17 cellular contexts compared by ENCODE assay signal in genomic region chr13:44855860-44856259, GRCh38.
DNase-seq lines count a peak whose midpoint lies in the region; ATAC-seq and TF ChIP-seq lines count a peak whose summit lies in the region.
"Had no signal": no experiment of that assay in that cellular context is flagged by ENCODE, and none has a peak within 500 bp of the region (broad histone marks: within the 10 kb centered on the region; RNA-seq: fewer than 3 reads in every experiment).

No MANE protein-coding gene starts in this region.

- H3K4me3 ChIP-seq in right atrium auricular region = no peak overlapping the region
- H3K4me3 ChIP-seq in esophagus (ENCODE audit: low read depth in 1 of 2, low read length in 2 of 2) = no peak overlapping the region
- H3K4me3 ChIP-seq in neural progenitor cell = no peak overlapping the region
- no peak overlapping the region for H3K4me3 ChIP-seq in aorta (ENCODE audit: low read length in 2 of 2)
- H3K4me3 ChIP-seq: HAP-1 had no signal

- H2AFZ ChIP-seq in neural progenitor cell (replicated peaks) = no peak overlapping the region

- CTCF ChIA-PET in activated naive CD4-positive, alpha-beta T cell treated with anti-CD3 and anti-CD28 coated beads for 36 hours (lab: Charles Lee) = no interaction called here

- peaks cover 5% of the 10 kb centered on the region for H3F3A ChIP-seq in neural progenitor cell (ENCODE audit: low read depth)

- H3K9me3 ChIP-seq in right atrium auricular region = no peaks in the 10 kb centered on the region
- no peaks in the 10 kb centered on the region for H3K9me3 ChIP-seq in esophagus (ENCODE audit: control insufficient read depth in 2 of 2, insufficient read depth in 1 of 2, low read depth in 1 of 2, low read length in 1 of 2)
- H3K9me3 ChIP-seq in neural progenitor cell (ENCODE audit: low read depth) = no peaks in the 10 kb centered on the region
- H3K9me3 ChIP-seq in aorta (ENCODE audit: control insufficient read depth, low read length) = no peaks in the 10 kb centered on the region
- H3K9me3 ChIP-seq: HAP-1 had no signal

- peak; percentile 44 for DNase-seq in right atrium auricular region (ENCODE audit: low spot score)
- DNase-seq in Right ventricle myocardium inferior (ENCODE audit: missing footprints) = no peak
- peak; percentile 67 for DNase-seq in neural progenitor cell (ENCODE audit: low spot score)
- no peak for DNase-seq in aorta
- DNase-seq in activated naive CD4-positive, alpha-beta T cell treated with anti-CD3 and anti-CD28 coated beads for 36 hours = no peak
- DNase-seq in NCI-H1048 (lab: John Stamatoyannopoulos, UW) = no peak
- DNase-seq: ACHN; CD4-positive, alpha-beta T cell; KG1; NCI-H1105; NCI-H187; NCI-H446 treated with DMSO at 0.1 percent for 48 hours; NCI-H748 treated with DMSO at 0.1 percent for 48 hours; SHP77 had no signal

- H4K20me1 ChIP-seq in neural progenitor cell (ENCODE audit: low read depth) = no peaks in the 10 kb centered on the region

- no peak overlapping the region for H3K4me3 Mint-ChIP-seq in neural progenitor cell
- H3K4me3 Mint-ChIP-seq in activated naive CD4-positive, alpha-beta T cell treated with anti-CD3 and anti-CD28 coated beads for 36 hours = no peak overlapping the region
- H3K4me3 Mint-ChIP-seq: CD4-positive, alpha-beta T cell had no signal

- peak overlapping the region; percentile 67 to 93 for H3K27ac ChIP-seq in right atrium auricular region
- peak overlapping the region; percentile 13 to 57 for H3K27ac ChIP-seq in esophagus (ENCODE audit: low read depth in 2 of 2, low read length in 1 of 2)
- no peak overlapping the region for H3K27ac ChIP-seq in neural progenitor cell
- H3K27ac ChIP-seq in aorta (ENCODE audit: low read depth in 1 of 2, low read length in 2 of 2) = no peak overlapping the region

- ATAC-seq in Right ventricle myocardium inferior (no peak), aorta (ENCODE audit: low FRiP score) (peak; percentile 22), HG02610 (IDR thresholded peaks at IDR 0.05; ENCODE audit: unreplicated experiment) (no peak)

- H3K27me3 ChIP-seq in right atrium auricular region = no peaks in the 10 kb centered on the region
- no peaks in the 10 kb centered on the region for H3K27me3 ChIP-seq in esophagus (ENCODE audit: control insufficient read depth in 1 of 2, insufficient read depth in 2 of 2, low read length in 2 of 2)
- no peaks in the 10 kb centered on the region for H3K27me3 ChIP-seq in neural progenitor cell
- H3K27me3 ChIP-seq in aorta (ENCODE audit: control insufficient read depth in 1 of 2, insufficient read depth in 2 of 2, low read length in 1 of 2) = no peaks in the 10 kb centered on the region

- H3K27ac Mint-ChIP-seq in neural progenitor cell = peak overlapping the region; percentile 65
- H3K27ac Mint-ChIP-seq in activated naive CD4-positive, alpha-beta T cell treated with anti-CD3 and anti-CD28 coated beads for 36 hours = no peak overlapping the region
- H3K27ac Mint-ChIP-seq: CD4-positive, alpha-beta T cell had no signal

- no peaks in the 10 kb centered on the region for H3K36me3 Mint-ChIP-seq in neural progenitor cell
- H3K36me3 Mint-ChIP-seq in activated naive CD4-positive, alpha-beta T cell treated with anti-CD3 and anti-CD28 coated beads for 36 hours (ENCODE audit: low read depth) = no peaks in the 10 kb centered on the region

- no peaks in the 10 kb centered on the region for H3K79me2 ChIP-seq in neural progenitor cell (ENCODE audit: low read depth)

- 80% methylated on average over 4 of the region's 4 CpGs for WGBS in esophagus, 2 donors
- 86 to 90% methylated on average over 4 of the region's 4 CpGs for WGBS in aorta, 2 donors

- peaks cover 13% of the 10 kb centered on the region for H3K27me3 Mint-ChIP-seq in neural progenitor cell (ENCODE audit: insufficient read depth, low read depth)
- H3K27me3 Mint-ChIP-seq in activated naive CD4-positive, alpha-beta T cell treated with anti-CD3 and anti-CD28 coated beads for 36 hours (ENCODE audit: low read depth) = peaks cover 16% of the 10 kb centered on the region

- H3K9me3 Mint-ChIP-seq in neural progenitor cell = no peaks in the 10 kb centered on the region
- no peaks in the 10 kb centered on the region for H3K9me3 Mint-ChIP-seq in activated naive CD4-positive, alpha-beta T cell treated with anti-CD3 and anti-CD28 coated beads for 36 hours
- H3K9me3 Mint-ChIP-seq: CD4-positive, alpha-beta T cell had no signal

- TF ChIP-seq CTCF in right atrium auricular region (IDR thresholded peaks at IDR 0.05) (no peak), neural progenitor cell (IDR thresholded peaks at IDR 0.05) (no peak)

- H3K36me3 ChIP-seq in right atrium auricular region (no peaks in the 10 kb centered on the region), esophagus (ENCODE audit: control insufficient read depth in 2 of 2, insufficient read depth in 2 of 2, low read length in 1 of 2) (no peaks in the 10 kb centered on the region), neural progenitor cell (no peaks in the 10 kb centered on the region), aorta (ENCODE audit: control insufficient read depth in 1 of 2, insufficient read depth in 2 of 2, low read length in 1 of 2) (no peaks in the 10 kb centered on the region)
- H3K36me3 ChIP-seq: HAP-1 had no signal

- peaks cover 33% of the 10 kb centered on the region for H3K4me1 Mint-ChIP-seq in neural progenitor cell
- H3K4me1 Mint-ChIP-seq in activated naive CD4-positive, alpha-beta T cell treated with anti-CD3 and anti-CD28 coated beads for 36 hours (ENCODE audit: low read depth) = no peaks in the 10 kb centered on the region

- H3K4me1 ChIP-seq in right atrium auricular region (peaks cover 0 to 15% of the 10 kb centered on the region in 2 donors), esophagus (ENCODE audit: control insufficient read depth in 2 of 2, insufficient read depth in 2 of 2, low read length in 1 of 2) (peaks cover 3 to 4% of the 10 kb centered on the region in 2 donors), neural progenitor cell (peaks cover 25% of the 10 kb centered on the region), aorta (ENCODE audit: control insufficient read depth in 1 of 2, insufficient read depth in 2 of 2, low read length in 2 of 2) (no peaks in the 10 kb centered on the region)

- H3K4me2 ChIP-seq in neural progenitor cell = no peak overlapping the region

- no peak overlapping the region for H3K9ac ChIP-seq in neural progenitor cell

- intact Hi-C loops in Right ventricle myocardium inferior (cut with DNase I) = loop anchor here (2.0 kb wide), 2 partner anchors 15 to 109 kb away; no protein-coding TSS in a partner anchor
- intact Hi-C loops in aorta (cut with DNase I) = no loop called here
- intact Hi-C loops in activated naive CD4-positive, alpha-beta T cell treated with anti-CD3 and anti-CD28 coated beads for 36 hours (cut with micrococcal nuclease) = no loop called here

Comparison
In these comparisons a context has a peak if more than half of its experiments do, and no peak if none do; other contexts are left out.
1. DNase-seq: peak in right atrium auricular region (single experiment) and neural progenitor cell (single experiment); none in Right ventricle myocardium inferior (single experiment), aorta (0 of 2), activated naive CD4-positive, alpha-beta T cell treated with anti-CD3 and anti-CD28 coated beads for 36 hours (single experiment) and NCI-H1048 (single experiment).
2. H3K27ac ChIP-seq: peak in right atrium auricular region (2 of 2) and esophagus (2 of 2); none in neural progenitor cell (single experiment) and aorta (0 of 2).